ENCODE assay signal across 6 cellular contexts in genomic region chr12:127373572-127373971, GRCh38.
"Had no signal": no experiment of that assay in that cellular context is flagged by ENCODE, and none has a peak within 500 bp of the region (broad histone marks: within the 10 kb centered on the region; RNA-seq: fewer than 3 reads in every experiment).

No MANE protein-coding gene starts in this region.

- DNase-seq: IMR-90, KBM-7, KG1 had no signal

- H3K4me3 Mint-ChIP-seq: IgD-negative memory B cell had no signal

- H3K27ac Mint-ChIP-seq: IgD-negative memory B cell had no signal

- H3K4me3 ChIP-seq: K562 had no signal

- H3K4me1 Mint-ChIP-seq: IgD-negative memory B cell had no signal

- H3K27ac ChIP-seq: HL-60 had no signal

- H3K36me3 Mint-ChIP-seq: IgD-negative memory B cell had no signal

- H3K9me3 Mint-ChIP-seq: IgD-negative memory B cell had no signal
